In genomic region chr14:91303091-91303923, GRCh38 we compare ENCODE assay signal across 9 cellular contexts. TPM values are rescaled to one million over a fixed set of nuclear protein-coding genes. Genes with fewer than 3 reads are reported as not detected.
A peak's percentile ranks its signal among the peaks of the same experiment; 100 is the strongest.
DNase-seq lines count a peak whose midpoint lies in the region; ATAC-seq and TF ChIP-seq lines count a peak whose summit lies in the region.
"Had no signal": no experiment of that assay in that cellular context is flagged by ENCODE, and none has a peak within 500 bp of the region (broad histone marks: within the 10 kb centered on the region; RNA-seq: fewer than 3 reads in every experiment).

No MANE protein-coding gene starts in this region.

- H3K4me3 Mint-ChIP-seq in activated CD4-positive, alpha-beta memory T cell treated with anti-CD3 and anti-CD28 coated beads, Interleukin-2, amount 10 ng/mL, durations not matched to agents 7 days and 5 days: no peak overlapping the region
- peak overlapping the region; percentile 46 for H3K4me3 Mint-ChIP-seq in stimulated activated memory B cell treated with anti-CD40 and anti-IgM and Interleukin-4, amounts not matched to agents 10 μg/mL and 1 μg/mL and 100 μg/mL, for 72 hours
- H3K4me3 Mint-ChIP-seq: neural crest cell had no signal

- in situ Hi-C loops in IMR-90 (cut with MboI; ENCODE audit: low sequenced_read_pairs): no loop called here

- no peak overlapping the region for H3K23ac ChIP-seq in IMR-90 (ENCODE audit: low read depth, low read length)

- ATAC-seq in IMR-90 (ENCODE audit: low read depth) (peak; percentile 40; the same call in 1 of the 2 replicates), right cardiac atrium (peak; percentile 62 to 88)
- peak; percentile 84 for ATAC-seq in stimulated activated memory B cell treated with anti-CD40 and anti-IgM and Interleukin-4, amounts not matched to agents 10 μg/mL and 1 μg/mL and 100 μg/mL, for 72 hours

- H3K14ac ChIP-seq in IMR-90 (replicated peaks; ENCODE audit: low read depth, low read length): no peak overlapping the region

- H4K20me1 ChIP-seq in IMR-90 (ENCODE audit: insufficient read depth, low read length): no peaks in the 10 kb centered on the region

- WGBS in IMR-90 (ENCODE audit: extremely low coverage in 2 of 2, insufficient read length in 1 of 2), 2 experiments: 28% methylated on average over 20 of the region's 23 CpGs; no CpG with 5 or more reads in 1 of the 2 experiments
- 44% methylated on average over 23 of the region's 23 CpGs for WGBS in right cardiac atrium

- no peak overlapping the region for H4K91ac ChIP-seq in IMR-90 (ENCODE audit: insufficient read depth, low read depth, low read length)

- TF ChIP-seq CTCF in IMR-90 (conservative IDR thresholded peaks at IDR 0.05; ENCODE audit: low read depth, low read length): no peak

- POLR2A ChIA-PET in IMR-90 (lab: Charles Lee; ENCODE audit: unreplicated experiment): no interaction called here
- POLR2A ChIA-PET in activated CD4-positive, alpha-beta memory T cell treated with anti-CD3 and anti-CD28 coated beads, Interleukin-2, amount 10 ng/mL, durations not matched to agents 7 days and 5 days (lab: Charles Lee): interaction anchor here (1.1 to 1.8 kb wide), 2 partner anchors 10 kb away, joined by 3 to 4 read pairs; no protein-coding TSS in a partner anchor

- TF ChIP-seq POLR2A in IMR-90 (IDR thresholded peaks at IDR 0.05; ENCODE audit: low read depth, low read length): no peak

- no peak overlapping the region for H2AK9ac ChIP-seq in IMR-90 (replicated peaks; ENCODE audit: low read depth, low read length, poor library complexity)

- intact Hi-C loops in IMR-90 (cut with micrococcal nuclease): no loop called here
- intact Hi-C loops in right cardiac atrium (cut with DNase I): no loop called here

- H4K5ac ChIP-seq in IMR-90 (ENCODE audit: low read depth, low read length): no peak overlapping the region

- H3K9me3 Mint-ChIP-seq in activated CD4-positive, alpha-beta memory T cell treated with anti-CD3 and anti-CD28 coated beads, Interleukin-2, amount 10 ng/mL, durations not matched to agents 7 days and 5 days: no peaks in the 10 kb centered on the region
- no peaks in the 10 kb centered on the region for H3K9me3 Mint-ChIP-seq in stimulated activated memory B cell treated with anti-CD40 and anti-IgM and Interleukin-4, amounts not matched to agents 10 μg/mL and 1 μg/mL and 100 μg/mL, for 72 hours
- H3K9me3 Mint-ChIP-seq: neural crest cell had no signal

- no peak for TF ChIP-seq RAD21 in IMR-90 (IDR thresholded peaks at IDR 0.05; ENCODE audit: low read length)

- no peak overlapping the region for H3K9ac ChIP-seq in IMR-90 (ENCODE audit: low read depth, low read length)

- no TSS peak for BruUV-seq in IMR-90 (replicated peaks; lab: Mats Ljungman, UMichigan)

- H3K4me3 ChIP-seq in IMR-90 (ENCODE audit: insufficient read depth, low read depth, low read length) (no peak overlapping the region), right cardiac atrium (ENCODE audit: low read length) (no peak overlapping the region)

- no peak overlapping the region for H2BK120ac ChIP-seq in IMR-90 (ENCODE audit: low read depth, low read length)

- CTCF ChIA-PET in IMR-90 (lab: Yijun Ruan, JAX): interaction anchor here (0.6 to 1.0 kb wide), 2 partner anchors 21 to 144 kb away, joined by 3 read pairs; no protein-coding TSS in a partner anchor
- CTCF ChIA-PET in activated CD4-positive, alpha-beta memory T cell treated with anti-CD3 and anti-CD28 coated beads, Interleukin-2, amount 10 ng/mL, durations not matched to agents 7 days and 5 days (lab: Charles Lee): no interaction called here

- H3K27me3 ChIP-seq in IMR-90 (ENCODE audit: control insufficient read depth, insufficient read depth, low read length) (peaks cover 23% of the 10 kb centered on the region), right cardiac atrium (ENCODE audit: control insufficient read depth, insufficient read depth) (no peaks in the 10 kb centered on the region)

- H3K4me1 Mint-ChIP-seq in activated CD4-positive, alpha-beta memory T cell treated with anti-CD3 and anti-CD28 coated beads, Interleukin-2, amount 10 ng/mL, durations not matched to agents 7 days and 5 days: peaks cover 50% of the 10 kb centered on the region
- H3K4me1 Mint-ChIP-seq in stimulated activated memory B cell treated with anti-CD40 and anti-IgM and Interleukin-4, amounts not matched to agents 10 μg/mL and 1 μg/mL and 100 μg/mL, for 72 hours: peaks cover 24% of the 10 kb centered on the region
- H3K4me1 Mint-ChIP-seq: neural crest cell had no signal

- no peak overlapping the region for H3K4ac ChIP-seq in IMR-90 (ENCODE audit: low read depth, low read length)

- no peak overlapping the region for H2BK15ac ChIP-seq in IMR-90 (ENCODE audit: low read depth, low read length)

- H2BK20ac ChIP-seq in IMR-90 (ENCODE audit: low read depth, low read length): no peak overlapping the region

- H3K79me1 ChIP-seq in IMR-90 (ENCODE audit: low read depth in 1 of 2, low read length in 2 of 2): no peaks in the 10 kb centered on the region

- H3K4me2 ChIP-seq in IMR-90 (ENCODE audit: low read depth, low read length): no peak overlapping the region

- H3K18ac ChIP-seq in IMR-90 (ENCODE audit: low read depth, low read length): no peak overlapping the region

- DNase-seq in NCI-H526 (lab: John Stamatoyannopoulos, UW) (peak; percentile 12 to 44), NCI-H526 treated with DMSO at 0.1 percent for 48 hours (lab: John Stamatoyannopoulos, UW) (no peak), IMR-90 (no peak), right cardiac atrium (peak; percentile 64 to 84 (median 72)), mucosa of gallbladder (ENCODE audit: low spot score) (no peak)
- peak; percentile 77 for DNase-seq in activated CD4-positive, alpha-beta memory T cell treated with anti-CD3 and anti-CD28 coated beads, Interleukin-2, amount 10 ng/mL, durations not matched to agents 7 days and 5 days
- DNase-seq in central memory CD4-positive, alpha-beta T cell: no peak

- H3K27ac ChIP-seq in IMR-90 (ENCODE audit: insufficient read depth, low read length) (no peak overlapping the region), right cardiac atrium (ENCODE audit: low read length) (no peak overlapping the region)

- no peak overlapping the region for H4K8ac ChIP-seq in IMR-90 (ENCODE audit: low read depth in 2 of 2, low read length in 2 of 2)

- dilution Hi-C loops in IMR-90 (cut with HindIII; ENCODE audit: low sequenced_read_pairs, unreplicated experiment): no loop called here

- H3K36me3 ChIP-seq in IMR-90 (ENCODE audit: control insufficient read depth, insufficient read depth, low read length): no peaks in the 10 kb centered on the region

- H3K56ac ChIP-seq in IMR-90 (ENCODE audit: extremely low read depth, insufficient read depth, low read length): no peak overlapping the region

- H2AK5ac ChIP-seq in IMR-90 (ENCODE audit: low read depth, low read length): no peak overlapping the region

- H3K9me1 ChIP-seq in IMR-90 (ENCODE audit: insufficient read depth, low read length): no peaks in the 10 kb centered on the region

- peak overlapping the region; percentile 68 for H2AFZ ChIP-seq in IMR-90 (replicated peaks; ENCODE audit: low read length, poor library complexity)

- H3K36me3 Mint-ChIP-seq in activated CD4-positive, alpha-beta memory T cell treated with anti-CD3 and anti-CD28 coated beads, Interleukin-2, amount 10 ng/mL, durations not matched to agents 7 days and 5 days (ENCODE audit: low read depth): peaks cover 95% of the 10 kb centered on the region
- H3K36me3 Mint-ChIP-seq in stimulated activated memory B cell treated with anti-CD40 and anti-IgM and Interleukin-4, amounts not matched to agents 10 μg/mL and 1 μg/mL and 100 μg/mL, for 72 hours: peaks cover 79% of the 10 kb centered on the region

- H3K27ac Mint-ChIP-seq in activated CD4-positive, alpha-beta memory T cell treated with anti-CD3 and anti-CD28 coated beads, Interleukin-2, amount 10 ng/mL, durations not matched to agents 7 days and 5 days: peak overlapping the region; percentile 82
- peak overlapping the region; percentile 78 for H3K27ac Mint-ChIP-seq in stimulated activated memory B cell treated with anti-CD40 and anti-IgM and Interleukin-4, amounts not matched to agents 10 μg/mL and 1 μg/mL and 100 μg/mL, for 72 hours

- H3K27me3 Mint-ChIP-seq in activated CD4-positive, alpha-beta memory T cell treated with anti-CD3 and anti-CD28 coated beads, Interleukin-2, amount 10 ng/mL, durations not matched to agents 7 days and 5 days: no peaks in the 10 kb centered on the region
- H3K27me3 Mint-ChIP-seq in stimulated activated memory B cell treated with anti-CD40 and anti-IgM and Interleukin-4, amounts not matched to agents 10 μg/mL and 1 μg/mL and 100 μg/mL, for 72 hours: no peaks in the 10 kb centered on the region

- H3K4me1 ChIP-seq in IMR-90 (ENCODE audit: control insufficient read depth, insufficient read depth, low read length) (no peaks in the 10 kb centered on the region), right cardiac atrium (ENCODE audit: control insufficient read depth, insufficient read depth, low read length) (no peaks in the 10 kb centered on the region)

- no peak overlapping the region for H2BK5ac ChIP-seq in IMR-90 (ENCODE audit: low read depth, low read length, poor library complexity, severe bottlenecking)

- H3K9me3 ChIP-seq in IMR-90 (ENCODE audit: control insufficient read depth, insufficient read depth, low read length) (no peaks in the 10 kb centered on the region), right cardiac atrium (ENCODE audit: control insufficient read depth, low read length) (no peaks in the 10 kb centered on the region)

TF ChIP-seq in IMR-90, 13 proteins besides CTCF, POLR2A, EP300 and RAD21 (continues in another document):
- TF ChIP-seq NFE2L2 (IDR thresholded peaks at IDR 0.05; ENCODE audit: low read depth, low read length) (no peak), USF2 (IDR thresholded peaks at IDR 0.05; ENCODE audit: low read depth, low read length) (no peak), BHLHE40 (IDR thresholded peaks at IDR 0.05; ENCODE audit: low read depth, low read length) (no peak), CEBPB (IDR thresholded peaks at IDR 0.05; ENCODE audit: low read depth, low read length) (no peak), RFX5 (IDR thresholded peaks at IDR 0.05; ENCODE audit: low read depth, low read length) (no peak)

RNA-seq across cellular contexts. Expression of gene GPR68, which starts 58.8 kb away (rescaled TPM):
- 0.28 and 0.72 TPM in 2 replicates for total RNA-seq in IMR-90 (2012; rRNA removed)
- 0.94 and 1.0 TPM in 2 replicates for polyA plus RNA-seq in IMR-90 (2012; rRNA removed)
- polyA plus RNA-seq in IMR-90 (2012; cell fraction: cytosol; rRNA removed): 0.28 and 1.3 TPM in 2 replicates
- 0.58 and 1.4 TPM in 2 replicates for polyA plus RNA-seq in IMR-90 (2012; cell fraction: nucleus; rRNA removed; ENCODE audit: low replicate concordance)
- total RNA-seq in activated CD4-positive, alpha-beta memory T cell treated with anti-CD3 and anti-CD28 coated beads, Interleukin-2, amount 10 ng/mL, durations not matched to agents 7 days and 5 days: 10 to 100 TPM; 36.9 to 39.8 TPM
- total RNA-seq in right cardiac atrium: 1 to 10 TPM in 1 of 4 donors, under 1 TPM in 3; 0.63 to 1.0 (median 0.80) TPM
- 0.25 TPM for polyA plus RNA-seq in right cardiac atrium
- total RNA-seq in mucosa of gallbladder: 1.6 TPM

Comparison
In these comparisons a context has a peak if more than half of its experiments do, and no peak if none do; other contexts are left out.
1. DNase-seq: peak in NCI-H526 (2 of 2), activated CD4-positive, alpha-beta memory T cell treated with anti-CD3 and anti-CD28 coated beads, Interleukin-2, amount 10 ng/mL, durations not matched to agents 7 days and 5 days (single experiment) and right cardiac atrium (3 of 3); none in NCI-H526 treated with DMSO at 0.1 percent for 48 hours (single experiment), IMR-90 (single experiment), mucosa of gallbladder (single experiment) and central memory CD4-positive, alpha-beta T cell (single experiment).
2. RNA of gene GPR68, which starts 58.8 kb away (total RNA-seq): 36.9 to 39.8 TPM in activated CD4-positive, alpha-beta memory T cell treated with anti-CD3 and anti-CD28 coated beads, Interleukin-2, amount 10 ng/mL, durations not matched to agents 7 days and 5 days; 1.6 TPM in mucosa of gallbladder (single experiment), 0.63 to 1.0 TPM in right cardiac atrium and 0.28 to 0.72 TPM in IMR-90; every median in the first group is over 10 times any median in the second.
3. Peak in every context shown above with its lines, with median percentiles within 50 percentile points of each other: ATAC-seq.